ENCODE assay signal across 22 cellular contexts in genomic region chr14:96092936-96093335, GRCh38.
"Had no signal": no experiment of that assay in that cellular context is flagged by ENCODE, and none has a peak within 500 bp of the region (broad histone marks: within the 10 kb centered on the region; RNA-seq: fewer than 3 reads in every experiment).

No MANE protein-coding gene starts in this region.

- H3K27ac ChIP-seq: body of pancreas, foreskin keratinocyte, hepatocyte, lower lobe of right lung, upper lobe of right lung had no signal

- H3K9me3 Mint-ChIP-seq: activated naive CD4-positive, alpha-beta T cell treated with anti-CD3 and anti-CD28 coated beads, Interleukin-2, amount 10 ng/mL, durations not matched to agents 7 days and 5 days; activated T-cell treated with anti-CD3 and anti-CD28 coated beads, Interleukin-2, amount 50 U/mL, for 4 hours; immature natural killer cell; naive thymus-derived CD4-positive, alpha-beta T cell; neural crest cell; T-helper 1 cell treated with Interleukin-12 subunit alpha and Interleukin-12 subunit beta and Interleukin-4 antibody, amounts not matched to agents 30 μg/mL and 1 μg/mL, for 36 hours had no signal

- H3K4me1 ChIP-seq: foreskin keratinocyte, upper lobe of right lung had no signal

- H3K79me2 ChIP-seq: hepatocyte had no signal

- H3K4me3 ChIP-seq: body of pancreas, hepatocyte, lower lobe of right lung, upper lobe of right lung had no signal

- H3K36me3 ChIP-seq: upper lobe of right lung had no signal

- H2AFZ ChIP-seq: hepatocyte had no signal

- H3K4me3 Mint-ChIP-seq: activated naive CD4-positive, alpha-beta T cell treated with anti-CD3 and anti-CD28 coated beads, Interleukin-2, amount 10 ng/mL, durations not matched to agents 7 days and 5 days; activated T-cell treated with anti-CD3 and anti-CD28 coated beads, Interleukin-2, amount 50 U/mL, for 4 hours; immature natural killer cell; naive thymus-derived CD4-positive, alpha-beta T cell; neural crest cell; T-helper 1 cell treated with Interleukin-12 subunit alpha and Interleukin-12 subunit beta and Interleukin-4 antibody, amounts not matched to agents 30 μg/mL and 1 μg/mL, for 36 hours had no signal

- H3K9me3 ChIP-seq: body of pancreas, lower lobe of right lung, upper lobe of right lung had no signal

- H3K4me1 Mint-ChIP-seq: activated naive CD4-positive, alpha-beta T cell treated with anti-CD3 and anti-CD28 coated beads, Interleukin-2, amount 10 ng/mL, durations not matched to agents 7 days and 5 days; immature natural killer cell; naive thymus-derived CD4-positive, alpha-beta T cell; neural crest cell had no signal

- H3K27me3 ChIP-seq: body of pancreas, hepatocyte, upper lobe of right lung had no signal

- ATAC-seq: activated T-cell treated with anti-CD3 and anti-CD28 coated beads, Interleukin-2, amount 50 U/mL, for 4 hours; body of pancreas; foreskin keratinocyte; left lobe of liver; lower lobe of right lung; naive thymus-derived CD4-positive, alpha-beta T cell; stimulated activated naive CD8-positive, alpha-beta T cell treated with anti-CD3 and anti-CD28 coated beads, Interleukin-15, Interleukin-2, amounts not matched to agents 100 U/mL and 50 U/mL, for 24 hours; upper lobe of right lung had no signal

- H3K4me2 ChIP-seq: hepatocyte had no signal

- H3K27ac Mint-ChIP-seq: activated naive CD4-positive, alpha-beta T cell treated with anti-CD3 and anti-CD28 coated beads, Interleukin-2, amount 10 ng/mL, durations not matched to agents 7 days and 5 days; immature natural killer cell; naive thymus-derived CD4-positive, alpha-beta T cell; T-helper 1 cell treated with Interleukin-12 subunit alpha and Interleukin-12 subunit beta and Interleukin-4 antibody, amounts not matched to agents 30 μg/mL and 1 μg/mL, for 36 hours had no signal

- H3K27me3 Mint-ChIP-seq: activated naive CD4-positive, alpha-beta T cell treated with anti-CD3 and anti-CD28 coated beads, Interleukin-2, amount 10 ng/mL, durations not matched to agents 7 days and 5 days had no signal

- DNase-seq: activated CD4-positive, alpha-beta T cell treated with anti-CD3 and anti-CD28 coated beads for 4 hours; activated CD4-positive, alpha-beta T cell treated with anti-CD3 and anti-CD28 coated beads, Interleukin-2, amount 50 U/mL, for 48 hours; activated CD4-positive, CD25-positive, alpha-beta regulatory T cell; activated CD8-positive, alpha-beta memory T cell treated with anti-CD3 and anti-CD28 coated beads, Interleukin-2, amount 50 U/mL, for 48 hours; activated naive CD4-positive, alpha-beta T cell treated with anti-CD3 and anti-CD28 coated beads, Interleukin-2, amount 10 ng/mL, durations not matched to agents 7 days and 5 days; activated T-cell treated with anti-CD3 and anti-CD28 coated beads, Interleukin-2, amount 50 U/mL, for 4 hours; amygdala; body of pancreas; caudate nucleus; effector memory CD4-positive, alpha-beta T cell; foreskin keratinocyte; immature natural killer cell; lower lobe of right lung; naive thymus-derived CD4-positive, alpha-beta T cell; occipital lobe; stimulated activated CD4-positive, alpha-beta T cell treated with anti-CD3 and anti-CD28 coated beads, Interleukin-4, amount 100 ng/mL, for 24 hours; stimulated activated naive CD8-positive, alpha-beta T cell treated with anti-CD3 and anti-CD28 coated beads, Interleukin-15, Interleukin-2, amounts not matched to agents 100 U/mL and 50 U/mL, for 24 hours; upper lobe of right lung had no signal

- H3K36me3 Mint-ChIP-seq: activated naive CD4-positive, alpha-beta T cell treated with anti-CD3 and anti-CD28 coated beads, Interleukin-2, amount 10 ng/mL, durations not matched to agents 7 days and 5 days; immature natural killer cell; naive thymus-derived CD4-positive, alpha-beta T cell had no signal
